In the genomic region with DNA sequence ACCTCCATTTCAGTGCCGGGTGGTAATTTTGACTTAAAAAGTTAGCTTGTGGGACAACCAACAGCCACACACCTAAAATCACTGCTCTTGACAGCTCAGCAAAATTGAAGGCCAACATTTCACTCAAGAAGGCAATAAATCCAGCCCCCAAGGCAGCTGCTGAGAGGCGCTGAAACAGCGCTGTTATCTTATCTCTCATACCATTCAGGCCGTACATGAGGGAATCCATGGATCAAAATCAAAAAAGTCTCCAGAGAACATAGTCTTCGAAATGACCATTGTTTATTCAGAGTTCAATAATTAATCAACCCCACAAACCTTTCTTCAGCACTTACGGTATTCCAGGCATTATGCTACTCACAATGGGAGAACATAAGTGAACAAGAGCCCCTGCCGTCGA, we compare ENCODE assay signal across 16 cellular contexts.
"Had no signal": no experiment of that assay in that cellular context is flagged by ENCODE, and none has a peak within 500 bp of the region (broad histone marks: within the 10 kb centered on the region; RNA-seq: fewer than 3 reads in every experiment).

No MANE protein-coding gene starts in this region.

- DNase-seq: activated CD4-positive, alpha-beta T cell treated with anti-CD3 and anti-CD28 coated beads for 1 hour; activated gamma-delta T cell; effector memory CD4-positive, alpha-beta T cell; esophagus squamous epithelium; left lung; mucosa of descending colon; naive B cell; right cardiac atrium; stimulated activated CD4-positive, alpha-beta T cell treated with anti-CD3 and anti-CD28 coated beads, Interleukin-4, amount 100 ng/mL, for 1 hour; stimulated activated naive CD8-positive, alpha-beta T cell treated with anti-CD3 and anti-CD28 coated beads, Interleukin-15, amount 100 ng/mL, for 72 hours; WERI-Rb-1 had no signal

- H3K4me1 ChIP-seq: esophagus squamous epithelium, left lung, prostate gland, vagina had no signal

- ATAC-seq: left lung; mucosa of descending colon; right cardiac atrium; stimulated activated naive CD8-positive, alpha-beta T cell treated with anti-CD3 and anti-CD28 coated beads, Interleukin-15, amount 100 ng/mL, for 72 hours had no signal

- H3K9me3 ChIP-seq: esophagus squamous epithelium, left lung, mucosa of descending colon, prostate gland, vagina had no signal

- H3K27ac ChIP-seq: cardiac muscle cell, esophagus squamous epithelium, left lung, neural progenitor cell, prostate gland, vagina, WERI-Rb-1 had no signal

- H3K4me3 ChIP-seq: cardiac muscle cell, esophagus squamous epithelium, left lung, mucosa of descending colon, neural progenitor cell, prostate gland, smooth muscle cell, vagina had no signal

- H3K36me3 ChIP-seq: cardiac muscle cell, esophagus squamous epithelium, left lung, neural progenitor cell, prostate gland, vagina, WERI-Rb-1 had no signal

- H3K27me3 ChIP-seq: cardiac muscle cell, esophagus squamous epithelium, left lung, neural progenitor cell, vagina had no signal
